In genomic region chr9:30293231-30293630, GRCh38 we compare ENCODE assay signal across 28 cellular contexts.
"Had no signal": no experiment of that assay in that cellular context is flagged by ENCODE, and none has a peak within 500 bp of the region (broad histone marks: within the 10 kb centered on the region; RNA-seq: fewer than 3 reads in every experiment).

No MANE protein-coding gene starts in this region.

- ATAC-seq: naive thymus-derived CD8-positive, alpha-beta T cell; natural killer cell treated with Interleukin-12 subunit alpha and Interleukin-12 subunit beta and Interleukin-15 and Interleukin-18, amount 100 ng/mL, for 72 hours; pancreas; psoas muscle; right cardiac atrium; right lobe of liver; stimulated activated naive B cell treated with anti-CD40 and anti-IgM and Interleukin-4, amounts not matched to agents 10 μg/mL and 1 μg/mL and 100 μg/mL, for 72 hours had no signal

- H3K9me3 ChIP-seq: neutrophil, pancreas, psoas muscle, right lobe of liver, sigmoid colon, stomach, thoracic aorta, thyroid gland, tibial nerve, upper lobe of left lung, vagina had no signal

- H3K4me3 Mint-ChIP-seq: naive B cell; naive thymus-derived CD8-positive, alpha-beta T cell; natural killer cell treated with Interleukin-12 subunit alpha and Interleukin-12 subunit beta and Interleukin-15 and Interleukin-18, amount 100 ng/mL, for 72 hours; nephron progenitor cell; neural crest cell; stimulated activated naive B cell treated with anti-CD40 and anti-IgM and Interleukin-4, amounts not matched to agents 10 μg/mL and 1 μg/mL and 100 μg/mL, for 72 hours; stimulated activated naive CD8-positive, alpha-beta T cell treated with anti-CD3 and anti-CD28 coated beads, Interleukin-15, Interleukin-2, amounts not matched to agents 100 ng/mL and 50 ng/mL, for 24 hours had no signal

- H3K9me3 Mint-ChIP-seq: nephron progenitor cell; stimulated activated naive CD8-positive, alpha-beta T cell treated with anti-CD3 and anti-CD28 coated beads, Interleukin-15, Interleukin-2, amounts not matched to agents 100 ng/mL and 50 ng/mL, for 24 hours had no signal

- H3K36me3 ChIP-seq: neutrophil, pancreas, right lobe of liver, sigmoid colon, stomach, thoracic aorta, thyroid gland, tibial nerve, upper lobe of left lung, vagina had no signal

- H3K27me3 Mint-ChIP-seq: naive B cell; naive thymus-derived CD8-positive, alpha-beta T cell; natural killer cell treated with Interleukin-12 subunit alpha and Interleukin-12 subunit beta and Interleukin-15 and Interleukin-18, amount 100 ng/mL, for 72 hours; progenitor cell of endocrine pancreas; stimulated activated naive B cell treated with anti-CD40 and anti-IgM and Interleukin-4, amounts not matched to agents 10 μg/mL and 1 μg/mL and 100 μg/mL, for 72 hours; stimulated activated naive CD8-positive, alpha-beta T cell treated with anti-CD3 and anti-CD28 coated beads, Interleukin-15, Interleukin-2, amounts not matched to agents 100 ng/mL and 50 ng/mL, for 24 hours had no signal

- H3K27me3 ChIP-seq: neutrophil, pancreas, right lobe of liver, sigmoid colon, stomach, thyroid gland, tibial nerve, upper lobe of left lung, vagina had no signal

- H3K4me1 ChIP-seq: pancreas, psoas muscle, right lobe of liver, sigmoid colon, stomach, thyroid gland, tibial nerve, upper lobe of left lung, vagina had no signal

- H3K27ac Mint-ChIP-seq: naive B cell; naive thymus-derived CD8-positive, alpha-beta T cell; natural killer cell treated with Interleukin-12 subunit alpha and Interleukin-12 subunit beta and Interleukin-15 and Interleukin-18, amount 100 ng/mL, for 72 hours; progenitor cell of endocrine pancreas; stimulated activated naive B cell treated with anti-CD40 and anti-IgM and Interleukin-4, amounts not matched to agents 10 μg/mL and 1 μg/mL and 100 μg/mL, for 72 hours; stimulated activated naive CD8-positive, alpha-beta T cell treated with anti-CD3 and anti-CD28 coated beads, Interleukin-15, Interleukin-2, amounts not matched to agents 100 ng/mL and 50 ng/mL, for 24 hours had no signal

- DNase-seq: naive B cell; naive thymus-derived CD8-positive, alpha-beta T cell; nephron progenitor cell; nucleus accumbens; psoas muscle; right cardiac atrium; right lobe of liver; sigmoid colon; small intestine; stimulated activated CD4-positive, alpha-beta T cell treated with anti-CD3 and anti-CD28 coated beads, Interleukin-1b, Interleukin-23, amount 100 ng/mL, for 48 hours; stimulated activated CD4-positive, alpha-beta T cell treated with anti-CD3 and anti-CD28 coated beads, Interleukin-4, amount 100 ng/mL, for 1 hour; stimulated activated CD4-positive, alpha-beta T cell treated with anti-CD3 and anti-CD28 coated beads, Interleukin-4, amount 100 ng/mL, for 4 hours; stimulated activated CD8-positive, alpha-beta memory T cell treated with anti-CD3 and anti-CD28 coated beads, Interleukin-4, amount 100 ng/mL, for 48 hours; stimulated activated naive B cell treated with anti-CD40 and anti-IgM and Interleukin-4, amounts not matched to agents 10 μg/mL and 1 μg/mL and 100 μg/mL, for 72 hours; stimulated activated naive CD4-positive, alpha-beta T cell treated with Interleukin-2 at 50 U/mL for 16 hours; stomach; thyroid gland; trophoblast cell; upper lobe of left lung had no signal

- H3K27ac ChIP-seq: neutrophil, pancreas, psoas muscle, right lobe of liver, sigmoid colon, stomach, thoracic aorta, thyroid gland, tibial nerve, upper lobe of left lung, vagina had no signal

- H3K4me1 Mint-ChIP-seq: naive B cell; naive thymus-derived CD8-positive, alpha-beta T cell; neural crest cell; stimulated activated naive B cell treated with anti-CD40 and anti-IgM and Interleukin-4, amounts not matched to agents 10 μg/mL and 1 μg/mL and 100 μg/mL, for 72 hours had no signal

- H3K4me3 ChIP-seq: pancreas, psoas muscle, right lobe of liver, sigmoid colon, stomach, thoracic aorta, thyroid gland, tibial nerve, upper lobe of left lung, vagina had no signal

- H3K36me3 Mint-ChIP-seq: naive B cell; naive thymus-derived CD8-positive, alpha-beta T cell; natural killer cell treated with Interleukin-12 subunit alpha and Interleukin-12 subunit beta and Interleukin-15 and Interleukin-18, amount 100 ng/mL, for 72 hours; stimulated activated naive B cell treated with anti-CD40 and anti-IgM and Interleukin-4, amounts not matched to agents 10 μg/mL and 1 μg/mL and 100 μg/mL, for 72 hours had no signal
